15 cellular contexts compared by ENCODE assay signal in the genomic region with DNA sequence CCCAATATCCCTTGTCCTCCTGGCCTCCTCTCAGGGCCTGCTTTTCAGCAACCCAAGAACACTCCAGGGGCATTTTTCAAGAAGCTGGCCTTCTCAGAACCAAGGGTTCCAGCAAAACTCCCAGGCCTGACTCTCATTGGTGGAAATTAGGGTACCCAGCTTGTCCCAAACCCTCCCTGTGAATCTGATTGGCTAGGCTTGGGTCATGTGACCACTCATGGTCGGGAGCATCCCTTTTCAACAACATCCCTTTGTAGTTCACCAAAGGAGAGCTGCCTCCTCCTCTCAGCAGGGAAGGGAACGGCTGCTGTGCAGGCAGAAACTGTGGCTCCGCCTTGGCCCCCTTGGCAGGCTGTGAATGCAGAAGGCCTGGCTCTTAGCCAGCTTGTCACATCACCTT. TPM values are rescaled to one million over a fixed set of nuclear protein-coding genes. Genes with fewer than 3 reads are reported as not detected.
"Had no signal": no experiment of that assay in that cellular context is flagged by ENCODE, and none has a peak within 500 bp of the region (broad histone marks: within the 10 kb centered on the region; RNA-seq: fewer than 3 reads in every experiment).

No MANE protein-coding gene starts in this region.

- ATAC-seq: activated naive CD4-positive, alpha-beta T cell treated with anti-CD3 and anti-CD28 coated beads, Interleukin-2, amount 50 U/mL, for 72 hours; body of pancreas; gastrocnemius medialis; heart right ventricle; pancreas had no signal

- H3K36me3 ChIP-seq: gastrocnemius medialis, heart right ventricle, pancreas had no signal

- H3K27me3 ChIP-seq: body of pancreas, gastrocnemius medialis, pancreas had no signal

- H3K27ac ChIP-seq: body of pancreas, gastrocnemius medialis, heart right ventricle, pancreas had no signal

- FAIRE-seq: pancreas, urothelium cell line had no signal

- DNase-seq: activated CD4-positive, alpha-beta T cell treated with anti-CD3 and anti-CD28 coated beads, Interleukin-2, amount 50 U/mL, for 4 hours; activated CD4-positive, CD25-positive, alpha-beta regulatory T cell treated with anti-CD3 and anti-CD28 coated beads, Interleukin-2, amount 50 U/mL, for 72 hours; activated effector memory CD4-positive, alpha-beta T cell treated with Interleukin-2 at 50 U/mL for 16 hours; activated T-cell treated with anti-CD3 and anti-CD28 coated beads, Interleukin-2, amount 50 U/mL, for 1 hour; amniotic stem cell; body of pancreas; central memory CD4-positive, alpha-beta T cell; cortex of kidney; effector CD8-positive, alpha-beta T cell; gastrocnemius medialis; heart right ventricle; pancreas; stimulated activated CD4-positive, alpha-beta T cell treated with anti-CD3 and anti-CD28 coated beads, Interleukin-4, amount 100 ng/mL, for 4 hours had no signal

- H3K4me1 ChIP-seq: body of pancreas, pancreas had no signal

- H3K9me3 ChIP-seq: body of pancreas, gastrocnemius medialis, pancreas had no signal

- H3K4me3 ChIP-seq: body of pancreas, gastrocnemius medialis, heart right ventricle, pancreas had no signal

RNA-seq across cellular contexts. Expression of a gene that starts 26.5 kb away (rescaled TPM):
- total RNA-seq: activated naive CD4-positive, alpha-beta T cell treated with anti-CD3 and anti-CD28 coated beads, Interleukin-2, amount 50 U/mL, for 72 hours had no signal
